ENCODE assay signal across 1 cellular context in genomic region chr12:94836952-94837670, GRCh38.
TF ChIP-seq lines count a peak whose summit lies in the region.
"Not testable (repeated sequence)": the region's sequence is repeated elsewhere in the genome, so short reads cannot be mapped to it uniquely, and the experiment has no call there.

No MANE protein-coding gene starts in this region.

TF ChIP-seq in HepG2, 621 proteins besides CTCF, POLR2A, EP300 and RAD21 (continued from another document):
- TF ChIP-seq ZSCAN5A (CRISPR knock-in tag; IDR thresholded peaks at IDR 0.05; ENCODE audit: borderline replicate concordance) (peak; percentile 76; the same call in 1 of the 2 replicates), GFI1 (CRISPR knock-in tag; IDR thresholded peaks at IDR 0.05; ENCODE audit: borderline replicate concordance) (peak; percentile 59; the same call in 1 of the 2 replicates), CREM (IDR thresholded peaks at IDR 0.05) (peak; percentile 20; the same call in 1 of the 2 replicates), ATF3 (CRISPR knock-in tag; IDR thresholded peaks at IDR 0.05) (peak; percentile 83), JUN (CRISPR knock-in tag; IDR thresholded peaks at IDR 0.05) (peak; percentile 54; the same call in 1 of the 2 replicates), CEBPG (CRISPR knock-in tag; IDR thresholded peaks at IDR 0.05) (peak; percentile 88), SKI (IDR thresholded peaks at IDR 0.05; ENCODE audit: partially characterized antibody) (peak; percentile 46), SALL1 (CRISPR knock-in tag; IDR thresholded peaks at IDR 0.05) (peak; percentile 43; the same call in 1 of the 2 replicates), FOSL2 (CRISPR knock-in tag; IDR thresholded peaks at IDR 0.05) (peak; percentile 96)
- TF ChIP-seq CREM (CRISPR knock-in tag; IDR thresholded peaks at IDR 0.05): not testable (repeated sequence)
- TF ChIP-seq, protein P1, sequence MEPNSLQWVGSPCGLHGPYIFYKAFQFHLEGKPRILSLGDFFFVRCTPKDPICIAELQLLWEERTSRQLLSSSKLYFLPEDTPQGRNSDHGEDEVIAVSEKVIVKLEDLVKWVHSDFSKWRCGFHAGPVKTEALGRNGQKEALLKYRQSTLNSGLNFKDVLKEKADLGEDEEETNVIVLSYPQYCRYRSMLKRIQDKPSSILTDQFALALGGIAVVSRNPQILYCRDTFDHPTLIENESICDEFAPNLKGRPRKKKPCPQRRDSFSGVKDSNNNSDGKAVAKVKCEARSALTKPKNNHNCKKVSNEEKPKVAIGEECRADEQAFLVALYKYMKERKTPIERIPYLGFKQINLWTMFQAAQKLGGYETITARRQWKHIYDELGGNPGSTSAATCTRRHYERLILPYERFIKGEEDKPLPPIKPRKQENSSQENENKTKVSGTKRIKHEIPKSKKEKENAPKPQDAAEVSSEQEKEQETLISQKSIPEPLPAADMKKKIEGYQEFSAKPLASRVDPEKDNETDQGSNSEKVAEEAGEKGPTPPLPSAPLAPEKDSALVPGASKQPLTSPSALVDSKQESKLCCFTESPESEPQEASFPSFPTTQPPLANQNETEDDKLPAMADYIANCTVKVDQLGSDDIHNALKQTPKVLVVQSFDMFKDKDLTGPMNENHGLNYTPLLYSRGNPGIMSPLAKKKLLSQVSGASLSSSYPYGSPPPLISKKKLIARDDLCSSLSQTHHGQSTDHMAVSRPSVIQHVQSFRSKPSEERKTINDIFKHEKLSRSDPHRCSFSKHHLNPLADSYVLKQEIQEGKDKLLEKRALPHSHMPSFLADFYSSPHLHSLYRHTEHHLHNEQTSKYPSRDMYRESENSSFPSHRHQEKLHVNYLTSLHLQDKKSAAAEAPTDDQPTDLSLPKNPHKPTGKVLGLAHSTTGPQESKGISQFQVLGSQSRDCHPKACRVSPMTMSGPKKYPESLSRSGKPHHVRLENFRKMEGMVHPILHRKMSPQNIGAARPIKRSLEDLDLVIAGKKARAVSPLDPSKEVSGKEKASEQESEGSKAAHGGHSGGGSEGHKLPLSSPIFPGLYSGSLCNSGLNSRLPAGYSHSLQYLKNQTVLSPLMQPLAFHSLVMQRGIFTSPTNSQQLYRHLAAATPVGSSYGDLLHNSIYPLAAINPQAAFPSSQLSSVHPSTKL (CRISPR knock-in tag; IDR thresholded peaks at IDR 0.05): peak; percentile 33; the same call in 1 of the 2 replicates
- TF ChIP-seq, protein P2, sequence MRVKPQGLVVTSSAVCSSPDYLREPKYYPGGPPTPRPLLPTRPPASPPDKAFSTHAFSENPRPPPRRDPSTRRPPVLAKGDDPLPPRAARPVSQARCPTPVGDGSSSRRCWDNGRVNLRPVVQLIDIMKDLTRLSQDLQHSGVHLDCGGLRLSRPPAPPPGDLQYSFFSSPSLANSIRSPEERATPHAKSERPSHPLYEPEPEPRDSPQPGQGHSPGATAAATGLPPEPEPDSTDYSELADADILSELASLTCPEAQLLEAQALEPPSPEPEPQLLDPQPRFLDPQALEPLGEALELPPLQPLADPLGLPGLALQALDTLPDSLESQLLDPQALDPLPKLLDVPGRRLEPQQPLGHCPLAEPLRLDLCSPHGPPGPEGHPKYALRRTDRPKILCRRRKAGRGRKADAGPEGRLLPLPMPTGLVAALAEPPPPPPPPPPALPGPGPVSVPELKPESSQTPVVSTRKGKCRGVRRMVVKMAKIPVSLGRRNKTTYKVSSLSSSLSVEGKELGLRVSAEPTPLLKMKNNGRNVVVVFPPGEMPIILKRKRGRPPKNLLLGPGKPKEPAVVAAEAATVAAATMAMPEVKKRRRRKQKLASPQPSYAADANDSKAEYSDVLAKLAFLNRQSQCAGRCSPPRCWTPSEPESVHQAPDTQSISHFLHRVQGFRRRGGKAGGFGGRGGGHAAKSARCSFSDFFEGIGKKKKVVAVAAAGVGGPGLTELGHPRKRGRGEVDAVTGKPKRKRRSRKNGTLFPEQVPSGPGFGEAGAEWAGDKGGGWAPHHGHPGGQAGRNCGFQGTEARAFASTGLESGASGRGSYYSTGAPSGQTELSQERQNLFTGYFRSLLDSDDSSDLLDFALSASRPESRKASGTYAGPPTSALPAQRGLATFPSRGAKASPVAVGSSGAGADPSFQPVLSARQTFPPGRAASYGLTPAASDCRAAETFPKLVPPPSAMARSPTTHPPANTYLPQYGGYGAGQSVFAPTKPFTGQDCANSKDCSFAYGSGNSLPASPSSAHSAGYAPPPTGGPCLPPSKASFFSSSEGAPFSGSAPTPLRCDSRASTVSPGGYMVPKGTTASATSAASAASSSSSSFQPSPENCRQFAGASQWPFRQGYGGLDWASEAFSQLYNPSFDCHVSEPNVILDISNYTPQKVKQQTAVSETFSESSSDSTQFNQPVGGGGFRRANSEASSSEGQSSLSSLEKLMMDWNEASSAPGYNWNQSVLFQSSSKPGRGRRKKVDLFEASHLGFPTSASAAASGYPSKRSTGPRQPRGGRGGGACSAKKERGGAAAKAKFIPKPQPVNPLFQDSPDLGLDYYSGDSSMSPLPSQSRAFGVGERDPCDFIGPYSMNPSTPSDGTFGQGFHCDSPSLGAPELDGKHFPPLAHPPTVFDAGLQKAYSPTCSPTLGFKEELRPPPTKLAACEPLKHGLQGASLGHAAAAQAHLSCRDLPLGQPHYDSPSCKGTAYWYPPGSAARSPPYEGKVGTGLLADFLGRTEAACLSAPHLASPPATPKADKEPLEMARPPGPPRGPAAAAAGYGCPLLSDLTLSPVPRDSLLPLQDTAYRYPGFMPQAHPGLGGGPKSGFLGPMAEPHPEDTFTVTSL (CRISPR knock-in tag; IDR thresholded peaks at IDR 0.05; ENCODE audit: borderline replicate concordance): peak; percentile 58; the same call in 1 of the 2 replicates
TF ChIP-seq in HepG2: peak in this region for 29; not testable (repeated sequence) for 592.
